Comparison of ENCODE assay signal across 8 cellular contexts in genomic region chr1:160726498-160727391, GRCh38. TPM values are rescaled to one million over a fixed set of nuclear protein-coding genes. Genes with fewer than 3 reads are reported as not detected.
DNase-seq lines count a peak whose midpoint lies in the region; ATAC-seq and TF ChIP-seq lines count a peak whose summit lies in the region.

No MANE protein-coding gene starts in this region.

- peak; percentile 84 for TF ChIP-seq CTCF in endothelial cell (IDR thresholded peaks at IDR 0.05; ENCODE audit: unreplicated experiment)

- H3K18ac ChIP-seq in mesendoderm (ENCODE audit: low read length), result no peak overlapping the region

- H3K4me1 Mint-ChIP-seq in activated CD4-positive, alpha-beta T cell treated with anti-CD3 and anti-CD28 coated beads, Interleukin-2, amount 10 ng/mL, durations not matched to agents 24 days and 14 days, result peaks cover 22% of the 10 kb centered on the region
- peaks cover 8% of the 10 kb centered on the region for H3K4me1 Mint-ChIP-seq in endothelial cell (ENCODE audit: unreplicated experiment)

- no CpG with 5 or more reads among the region's 8 CpGs for WGBS in mesendoderm (ENCODE audit: extremely low coverage, insufficient coverage, low lambda C conversion rate)

- intact Hi-C loops in activated CD4-positive, alpha-beta T cell treated with anti-CD3 and anti-CD28 coated beads, Interleukin-2, amount 10 ng/mL, durations not matched to agents 24 days and 14 days (cut with micrococcal nuclease), result loop anchor here (1.0 to 5.0 kb wide), 6 partner anchors 14 to 225 kb away; no protein-coding TSS in a partner anchor

- H3K79me2 ChIP-seq in mesendoderm (ENCODE audit: control insufficient read depth, insufficient read depth, low read length), result no peaks in the 10 kb centered on the region

- no peak overlapping the region for H3K4me2 ChIP-seq in mesendoderm (ENCODE audit: low read length)

- no peak overlapping the region for H2BK120ac ChIP-seq in mesendoderm (ENCODE audit: low read depth, low read length)

- H3K27me3 Mint-ChIP-seq in activated CD4-positive, alpha-beta T cell treated with anti-CD3 and anti-CD28 coated beads, Interleukin-2, amount 10 ng/mL, durations not matched to agents 24 days and 14 days, result no peaks in the 10 kb centered on the region
- peaks cover 3% of the 10 kb centered on the region for H3K27me3 Mint-ChIP-seq in endothelial cell (ENCODE audit: unreplicated experiment)

- no peaks in the 10 kb centered on the region for H3K9me3 Mint-ChIP-seq in activated CD4-positive, alpha-beta T cell treated with anti-CD3 and anti-CD28 coated beads, Interleukin-2, amount 10 ng/mL, durations not matched to agents 24 days and 14 days
- H3K9me3 Mint-ChIP-seq in endothelial cell (ENCODE audit: unreplicated experiment), result no peaks in the 10 kb centered on the region

- H3K4me3 ChIP-seq in mesendoderm (ENCODE audit: low read length), result no peak overlapping the region

- peak overlapping the region; percentile 18 for H3K4ac ChIP-seq in mesendoderm (ENCODE audit: low read depth, low read length)

- H3K4me3 Mint-ChIP-seq in activated CD4-positive, alpha-beta T cell treated with anti-CD3 and anti-CD28 coated beads, Interleukin-2, amount 10 ng/mL, durations not matched to agents 24 days and 14 days, result no peak overlapping the region
- H3K4me3 Mint-ChIP-seq in endothelial cell (ENCODE audit: unreplicated experiment), result no peak overlapping the region

- no peak overlapping the region for H3K23ac ChIP-seq in mesendoderm (ENCODE audit: low read length)

- no peak overlapping the region for H2AK5ac ChIP-seq in mesendoderm (ENCODE audit: low read length)

- H4K8ac ChIP-seq in mesendoderm (ENCODE audit: low read depth, low read length), result peak overlapping the region; percentile 78

- peaks cover 2% of the 10 kb centered on the region for H3K36me3 Mint-ChIP-seq in activated CD4-positive, alpha-beta T cell treated with anti-CD3 and anti-CD28 coated beads, Interleukin-2, amount 10 ng/mL, durations not matched to agents 24 days and 14 days (ENCODE audit: low read depth)
- H3K36me3 Mint-ChIP-seq in endothelial cell (ENCODE audit: low read depth, unreplicated experiment), result no peaks in the 10 kb centered on the region

- peak overlapping the region; percentile 77 for H4K5ac ChIP-seq in mesendoderm (ENCODE audit: low read length)

- no peaks in the 10 kb centered on the region for H3K27me3 ChIP-seq in mesendoderm (ENCODE audit: insufficient read depth, low read length, poor library complexity)

- H3K4me1 ChIP-seq in mesendoderm (ENCODE audit: control insufficient read depth, low read depth, low read length), result peaks cover 5% of the 10 kb centered on the region

- H3K27ac Mint-ChIP-seq in activated CD4-positive, alpha-beta T cell treated with anti-CD3 and anti-CD28 coated beads, Interleukin-2, amount 10 ng/mL, durations not matched to agents 24 days and 14 days, result no peak overlapping the region
- H3K27ac Mint-ChIP-seq in endothelial cell (ENCODE audit: unreplicated experiment), result no peak overlapping the region

- H3K27ac ChIP-seq in mesendoderm (ENCODE audit: low read depth, low read length), result peak overlapping the region; percentile 57

- peak overlapping the region; percentile 21 for H2BK5ac ChIP-seq in mesendoderm (ENCODE audit: low read length)

- H2BK15ac ChIP-seq in mesendoderm (replicated peaks; ENCODE audit: low read depth), result no peak overlapping the region

- no peaks in the 10 kb centered on the region for H3K79me1 ChIP-seq in mesendoderm (ENCODE audit: low read length)

- H3K36me3 ChIP-seq in mesendoderm (ENCODE audit: control insufficient read depth, insufficient read depth, low read length), result no peaks in the 10 kb centered on the region

- peak overlapping the region; percentile 42 for H3K56ac ChIP-seq in mesendoderm (ENCODE audit: low read length)

- peak; percentile 51 for ATAC-seq in GM18519 (IDR thresholded peaks at IDR 0.05; ENCODE audit: low FRiP score, unreplicated experiment)
- peak; percentile 67 for ATAC-seq in HG03354 (IDR thresholded peaks at IDR 0.05; ENCODE audit: poor library complexity, severe bottlenecking, unreplicated experiment)

- DNase-seq in AML-193 (lab: John Stamatoyannopoulos, UW) (peak; percentile 80 to 87), NCI-H524 (lab: John Stamatoyannopoulos, UW) (peak; percentile 4 to 49), endothelial cell (ENCODE audit: low spot score) (peak; percentile 63), mesendoderm (peak; percentile 97)
- peak; percentile 90 for DNase-seq in activated CD4-positive, alpha-beta T cell treated with anti-CD3 and anti-CD28 coated beads, Interleukin-2, amount 10 ng/mL, durations not matched to agents 24 days and 14 days
- peak; percentile 40 for DNase-seq in stimulated activated naive CD4-positive, alpha-beta T cell treated with Interleukin-2 at 50 U/mL for 16 hours (lab: John Stamatoyannopoulos, UW)

- peak overlapping the region; percentile 28 for H3K9ac ChIP-seq in mesendoderm (ENCODE audit: low read length)

RNA-seq across cellular contexts. Expression of gene SLAMF7, which starts 12.3 kb away (rescaled TPM):
- 18.4 and 20.7 TPM in 2 replicates for total RNA-seq in activated CD4-positive, alpha-beta T cell treated with anti-CD3 and anti-CD28 coated beads, Interleukin-2, amount 10 ng/mL, durations not matched to agents 24 days and 14 days
- 0.56 TPM for total RNA-seq in endothelial cell (ENCODE audit: unreplicated experiment)
- polyA plus RNA-seq in mesendoderm (2013, experiment 1 of 2), result 0.06 TPM
- polyA plus RNA-seq in mesendoderm (2013, experiment 2 of 2), result 0.07 TPM

RNA-seq across cellular contexts. Expression of gene CD48, which starts 15.1 kb away (rescaled TPM):
- total RNA-seq in activated CD4-positive, alpha-beta T cell treated with anti-CD3 and anti-CD28 coated beads, Interleukin-2, amount 10 ng/mL, durations not matched to agents 24 days and 14 days, result 206 and 208 TPM in 2 replicates
- not detected for total RNA-seq in endothelial cell (ENCODE audit: unreplicated experiment)
- polyA plus RNA-seq in mesendoderm (2013, experiment 1 of 2), result 2.5 TPM
- 2.7 TPM for polyA plus RNA-seq in mesendoderm (2013, experiment 2 of 2)

Comparison
In these comparisons a context has a peak if more than half of its experiments do, and no peak if none do; other contexts are left out.
1. DNase-seq: peak in every context shown above with its lines; median percentile 97 in mesendoderm; 90 in activated CD4-positive, alpha-beta T cell treated with anti-CD3 and anti-CD28 coated beads, Interleukin-2, amount 10 ng/mL, durations not matched to agents 24 days and 14 days; 84 in AML-193; 63 in endothelial cell; 40 in stimulated activated naive CD4-positive, alpha-beta T cell treated with Interleukin-2 at 50 U/mL for 16 hours; 26 in NCI-H524.
2. RNA of gene SLAMF7, which starts 12.3 kb away (total RNA-seq): 18.4 to 20.7 TPM in activated CD4-positive, alpha-beta T cell treated with anti-CD3 and anti-CD28 coated beads, Interleukin-2, amount 10 ng/mL, durations not matched to agents 24 days and 14 days; 0.56 TPM in endothelial cell (single experiment); every median in the first group is over 10 times any median in the second.
3. RNA of gene CD48, which starts 15.1 kb away (total RNA-seq): 206 to 208 TPM in activated CD4-positive, alpha-beta T cell treated with anti-CD3 and anti-CD28 coated beads, Interleukin-2, amount 10 ng/mL, durations not matched to agents 24 days and 14 days; not detected in endothelial cell (single experiment); every median in the first group is over 100 times any median in the second.